Comparison of ENCODE assay signal across 7 cellular contexts in the genomic region with DNA sequence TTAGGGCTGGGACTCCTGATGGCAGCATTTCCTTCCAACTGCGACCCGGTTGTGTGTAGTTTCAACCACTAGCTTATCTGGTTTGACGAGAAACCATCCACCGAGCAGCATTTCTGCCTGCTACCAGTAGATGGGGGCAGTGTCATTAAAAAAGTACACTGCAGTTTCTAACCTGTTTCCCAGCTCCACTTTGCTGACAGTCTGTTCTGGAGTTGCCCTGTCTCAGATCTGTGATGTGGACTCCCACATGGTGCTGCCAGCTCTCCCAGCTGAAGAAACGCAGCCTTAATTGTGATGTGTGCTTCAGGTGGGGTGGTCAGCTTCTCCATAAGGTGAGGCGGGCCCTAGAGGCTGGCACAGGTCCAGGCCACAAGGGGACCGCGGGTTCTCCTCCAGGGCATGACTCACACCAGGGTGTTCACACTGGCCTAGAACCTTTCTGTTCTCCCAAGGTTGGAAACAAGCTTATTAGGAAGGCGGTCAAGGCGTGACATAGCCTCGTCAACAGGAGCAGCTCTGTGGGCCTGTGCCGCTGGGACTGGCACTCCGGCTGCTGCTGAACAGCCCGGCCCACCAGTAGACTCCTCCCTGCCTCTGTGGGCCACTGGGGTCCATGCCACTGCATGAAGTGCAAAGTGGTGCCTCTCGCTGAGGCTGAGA. TPM values are rescaled to one million over a fixed set of nuclear protein-coding genes. Genes with fewer than 3 reads are reported as not detected.
DNase-seq lines count a peak whose midpoint lies in the region; ATAC-seq, FAIRE-seq and TF ChIP-seq lines count a peak whose summit lies in the region.

No MANE protein-coding gene starts in this region.

- H3K4me3 ChIP-seq in cardiac fibroblast (replicated peaks in 1 of 2; ENCODE audit: low read depth in 2 of 2, low read length in 2 of 2) (no peak overlapping the region), keratinocyte (ENCODE audit: control insufficient read depth in 2 of 3, extremely low read depth in 1 of 3, insufficient read depth in 2 of 3, low read depth in 1 of 3, low read length in 3 of 3) (peak overlapping the region in 1 of 3 experiments; percentile 4)

- FAIRE-seq in GM12892 (lab: Jason Lieb, UNC) = peak; percentile 97
- FAIRE-seq in keratinocyte (lab: Jason Lieb, UNC) = peak; percentile 97

- H4K20me1 ChIP-seq in keratinocyte (ENCODE audit: control insufficient read depth, extremely low read depth, insufficient read depth, low read length) = no peaks in the 10 kb centered on the region

- H3K9me3 ChIP-seq in keratinocyte (ENCODE audit: control insufficient read depth, low read depth, low read length) = no peaks in the 10 kb centered on the region

- peak overlapping the region; percentile 71 for H3K4me2 ChIP-seq in keratinocyte (ENCODE audit: control insufficient read depth, extremely low read depth, insufficient read depth, low read depth, low read length)

- H3K4me1 ChIP-seq in keratinocyte (ENCODE audit: control insufficient read depth, extremely low read depth, insufficient read depth, low read length) = peaks cover 29% of the 10 kb centered on the region

- no peaks in the 10 kb centered on the region for H3K9me1 ChIP-seq in keratinocyte (ENCODE audit: control insufficient read depth, extremely low read depth, insufficient read depth, low read length)

- peaks cover 16% of the 10 kb centered on the region for H3K27me3 ChIP-seq in keratinocyte (ENCODE audit: control insufficient read depth, extremely low read depth, insufficient read depth, low read length)

- peak; percentile 38 for ATAC-seq in HG03108 (IDR thresholded peaks at IDR 0.05; ENCODE audit: unreplicated experiment)

- peak overlapping the region; percentile 73 for H3K27ac ChIP-seq in VCaP
- no peak overlapping the region for H3K27ac ChIP-seq in keratinocyte (ENCODE audit: control insufficient read depth, insufficient read depth, low read length)

- no peaks in the 10 kb centered on the region for H3K79me2 ChIP-seq in keratinocyte (ENCODE audit: control insufficient read depth, insufficient read depth, low read length)

- H3K9ac ChIP-seq in keratinocyte (ENCODE audit: control insufficient read depth, extremely low read depth, insufficient read depth, low read length) = no peak overlapping the region

- H3K36me3 ChIP-seq in keratinocyte (ENCODE audit: control insufficient read depth in 2 of 2, extremely low read depth in 1 of 2, insufficient read depth in 2 of 2, low read length in 2 of 2) = no peaks in the 10 kb centered on the region

- no peak for TF ChIP-seq POLR2A in GM12892 (IDR thresholded peaks at IDR 0.05; ENCODE audit: low read depth, low read length)

- no peak overlapping the region for H2AFZ ChIP-seq in keratinocyte (ENCODE audit: control insufficient read depth, low read length)

- DNase-seq in GM12892 (ENCODE audit: insufficient read length) = peak; percentile 50
- peak; percentile 68 for DNase-seq in NCI-H2227 treated with DMSO at 0.1 percent for 48 hours (lab: John Stamatoyannopoulos, UW)
- DNase-seq in cardiac fibroblast (ENCODE audit: low read depth in 2 of 2) = peak; percentile 91 to 92
- DNase-seq in keratinocyte (ENCODE audit: low read depth, low spot score) = no peak
- peak; percentile 51 to 58 for DNase-seq in stimulated activated CD4-positive, alpha-beta T cell treated with anti-CD3 and anti-CD28 coated beads, Interleukin-15, amount 100 ng/mL, for 48 hours (ENCODE audit: low read depth in 2 of 2)

- TF ChIP-seq CTCF in VCaP (conservative IDR thresholded peaks at IDR 0.05) = peak; percentile 88
- peak; percentile 81 for TF ChIP-seq CTCF in cardiac fibroblast (IDR thresholded peaks at IDR 0.05; ENCODE audit: low read depth, low read length)
- TF ChIP-seq CTCF in keratinocyte (optimal IDR thresholded peaks at IDR 0.05 in 1 of 3, IDR thresholded peaks at IDR 0.05 in 1 of 3, conservative IDR thresholded peaks at IDR 0.05 in 1 of 3; ENCODE audit: extremely low read depth in 1 of 3, insufficient read depth in 2 of 3, low read length in 3 of 3) = peak; percentile 74 to 97 (median 90)

- dilution Hi-C loops in keratinocyte (cut with MboI; ENCODE audit: extremely low pct_ligation_motif_present, low sequenced_read_pairs) = no loop called here

RNA-seq across cellular contexts. Expression of gene FAM43A, which starts 2.9 kb away (rescaled TPM):
- polyA plus RNA-seq in GM12892 (2012; ENCODE audit: missing spikeins) = 1.0 TPM
- 0.68 to 1.7 TPM (median 1.1 TPM) in 3 replicates for polyA plus RNA-seq in keratinocyte
- 2.7 TPM for polyA plus RNA-seq in keratinocyte (2011; ENCODE audit: low read depth)
- 0.55 and 1.3 TPM in 2 replicates for polyA plus RNA-seq in keratinocyte (2011; cell fraction: cytosol; rRNA removed)
- polyA plus RNA-seq in keratinocyte (2011; cell fraction: nucleus; rRNA removed) = 5.1 and 7.2 TPM in 2 replicates
- polyA plus RNA-seq in keratinocyte (2012; ENCODE audit: low replicate concordance) = 1.0 and 14.5 TPM in 2 replicates
- 0.16 to 0.49 TPM (median 0.46 TPM) in 3 replicates for polyA minus RNA-seq in keratinocyte
- polyA minus RNA-seq in keratinocyte (2011; cell fraction: cytosol; rRNA and poly(A)+ RNA removed) = 2.3 TPM
- polyA minus RNA-seq in keratinocyte (2011; cell fraction: nucleus; rRNA and poly(A)+ RNA removed) = 4.0 and 4.1 TPM in 2 replicates

RNA-seq across cellular contexts. Expression of gene LSG1, which starts 10.8 kb away (rescaled TPM):
- polyA plus RNA-seq in GM12892 (2012; ENCODE audit: missing spikeins) = 19.2 TPM
- 33.3 to 43.0 TPM (median 40.7 TPM) in 3 replicates for polyA plus RNA-seq in keratinocyte
- polyA plus RNA-seq in keratinocyte (2011; ENCODE audit: low read depth) = 54.6 TPM
- 18.1 and 23.9 TPM in 2 replicates for polyA plus RNA-seq in keratinocyte (2011; cell fraction: cytosol; rRNA removed)
- polyA plus RNA-seq in keratinocyte (2011; cell fraction: nucleus; rRNA removed) = 70.1 and 79.6 TPM in 2 replicates
- 16.8 and 25.8 TPM in 2 replicates for polyA plus RNA-seq in keratinocyte (2012; ENCODE audit: low replicate concordance)
- polyA minus RNA-seq in keratinocyte = 11.2 to 52.5 TPM (median 37.1 TPM) in 3 replicates
- 13.6 TPM for polyA minus RNA-seq in keratinocyte (2011; cell fraction: cytosol; rRNA and poly(A)+ RNA removed)
- polyA minus RNA-seq in keratinocyte (2011; cell fraction: nucleus; rRNA and poly(A)+ RNA removed) = 27.6 and 55.8 TPM in 2 replicates

RNA-seq across cellular contexts. Expression of gene TMEM44, which starts 49.6 kb away (rescaled TPM):
- 7.3 TPM for polyA plus RNA-seq in GM12892 (2012; ENCODE audit: missing spikeins)
- polyA plus RNA-seq in keratinocyte = 13.3 to 19.1 TPM (median 16.6 TPM) in 3 replicates
- 4.4 TPM for polyA plus RNA-seq in keratinocyte (2011; ENCODE audit: low read depth)
- polyA plus RNA-seq in keratinocyte (2011; cell fraction: cytosol; rRNA removed) = 9.9 and 13.3 TPM in 2 replicates
- 39.7 and 55.1 TPM in 2 replicates for polyA plus RNA-seq in keratinocyte (2011; cell fraction: nucleus; rRNA removed)
- polyA plus RNA-seq in keratinocyte (2012; ENCODE audit: low replicate concordance) = 7.3 and 17.4 TPM in 2 replicates
- polyA minus RNA-seq in keratinocyte = 14.2 to 17.5 TPM (median 16.5 TPM) in 3 replicates
- polyA minus RNA-seq in keratinocyte (2011; cell fraction: cytosol; rRNA and poly(A)+ RNA removed) = 21.1 TPM
- 21.3 and 22.2 TPM in 2 replicates for polyA minus RNA-seq in keratinocyte (2011; cell fraction: nucleus; rRNA and poly(A)+ RNA removed)
